Comparison of ENCODE assay signal across 8 cellular contexts in genomic region chr4:15956179-15956850, GRCh38. TPM values are rescaled to one million over a fixed set of nuclear protein-coding genes. Genes with fewer than 3 reads are reported as not detected.
A peak's percentile ranks its signal among the peaks of the same experiment; 100 is the strongest.
DNase-seq lines count a peak whose midpoint lies in the region; ATAC-seq lines count a peak whose summit lies in the region.

No MANE protein-coding gene starts in this region.

- DNase-seq in Ammon's horn (ENCODE audit: low spot score) (peak; percentile 73), NCI-H2227 treated with DMSO at 0.1 percent for 48 hours (lab: John Stamatoyannopoulos, UW) (peak; percentile 19), cerebellum (ENCODE audit: low spot score) (peak; percentile 11), left lobe of liver (ENCODE audit: low spot score) (peak; percentile 87)
- DNase-seq in activated CD4-positive, CD25-positive, alpha-beta regulatory T cell treated with anti-CD3 and anti-CD28 coated beads, Interleukin-2, amount 50 U/mL, for 72 hours, result peak; percentile 77
- DNase-seq in stimulated activated CD4-positive, alpha-beta T cell treated with anti-CD3 and anti-CD28 coated beads, TNF-alpha, amount 100 ng/mL, for 24 hours (ENCODE audit: low read depth in 3 of 3), result peak; percentile 68 to 82 (median 71)

- ATAC-seq in GM19035 (IDR thresholded peaks at IDR 0.05; ENCODE audit: unreplicated experiment) (peak; percentile 96), HG03159 (IDR thresholded peaks at IDR 0.05; ENCODE audit: unreplicated experiment) (peak; percentile 96), left lobe of liver (peak; percentile 100)

RNA-seq across cellular contexts. Expression of gene FGFBP2, which starts 6.7 kb away (rescaled TPM):
- total RNA-seq in cerebellum (not detected), left lobe of liver (0.30 TPM)

RNA-seq across cellular contexts. Expression of gene FGFBP1, which starts 17.8 kb away (rescaled TPM):
- not detected for total RNA-seq in cerebellum
- total RNA-seq in left lobe of liver, result not detected

Comparison
In these comparisons a context has a peak if more than half of its experiments do, and no peak if none do; other contexts are left out.
1. Peak in every context shown above with its lines: DNase-seq and ATAC-seq.
2. DNase-seq: peak in every context shown above with its lines; median percentile 87 in left lobe of liver; 77 in activated CD4-positive, CD25-positive, alpha-beta regulatory T cell treated with anti-CD3 and anti-CD28 coated beads, Interleukin-2, amount 50 U/mL, for 72 hours; 73 in Ammon's horn; 71 in stimulated activated CD4-positive, alpha-beta T cell treated with anti-CD3 and anti-CD28 coated beads, TNF-alpha, amount 100 ng/mL, for 24 hours; 19 in NCI-H2227 treated with DMSO at 0.1 percent for 48 hours; 11 in cerebellum.